ENCODE assay signal across 8 cellular contexts in genomic region chr9:35903049-35903448, GRCh38. TPM values are rescaled to one million over a fixed set of nuclear protein-coding genes. Genes with fewer than 3 reads are reported as not detected.
DNase-seq lines count a peak whose midpoint lies in the region; ATAC-seq and TF ChIP-seq lines count a peak whose summit lies in the region.

No MANE protein-coding gene starts in this region.

- CTCF ChIA-PET in PC-3 (lab: Charles Lee) = interaction anchor here (1.0 to 1.2 kb wide), 2 partner anchors 42 to 114 kb away, joined by 3 to 18 read pairs; no protein-coding TSS in a partner anchor

- POLR2A ChIA-PET in PC-3 (lab: Charles Lee; ENCODE audit: unreplicated experiment) = interaction anchor here (0.6 kb wide), 1 partner anchor 245 kb away, joined by 3 read pairs; no protein-coding TSS in a partner anchor

- TF ChIP-seq CTCF in PC-3 (conservative IDR thresholded peaks at IDR 0.05; ENCODE audit: low read depth, low read length) (peak; percentile 78), cardiac fibroblast (IDR thresholded peaks at IDR 0.05; ENCODE audit: low read depth, low read length) (peak; percentile 54)

- intact Hi-C loops in PC-3 (cut with micrococcal nuclease) = loop anchor here (1.0 to 5.0 kb wide), 3 partner anchors 42 to 119 kb away; no protein-coding TSS in a partner anchor

- no peak overlapping the region for H3K27ac ChIP-seq in PC-3 (ENCODE audit: low read length)

- peaks cover 1% of the 10 kb centered on the region for H3F3A ChIP-seq in PC-3 (ENCODE audit: low read length, unreplicated experiment)

- H4K20me1 ChIP-seq in PC-3 (ENCODE audit: low read length) = no peaks in the 10 kb centered on the region

- no peaks in the 10 kb centered on the region for H3K9me3 ChIP-seq in PC-3 (ENCODE audit: low read length)

- H3K79me2 ChIP-seq in PC-3 (ENCODE audit: low read length) = peaks cover 10% of the 10 kb centered on the region

- no peak overlapping the region for H3K4me3 ChIP-seq in Jurkat, Clone E6-1 (ENCODE audit: low read length)
- no peak overlapping the region for H3K4me3 ChIP-seq in PC-3 (ENCODE audit: low read length)
- no peak overlapping the region for H3K4me3 ChIP-seq in cardiac fibroblast (replicated peaks in 1 of 2; ENCODE audit: low read depth in 2 of 2, low read length in 2 of 2)

- H2AFZ ChIP-seq in PC-3 (ENCODE audit: low read length) = 0 out of 2 replicates have a peak overlapping the region, but pooled peaks have one; percentile 44

- ATAC-seq in PC-3 (no peak), GM21515 (IDR thresholded peaks at IDR 0.05; ENCODE audit: unreplicated experiment) (no peak), GM19351 (IDR thresholded peaks at IDR 0.05; ENCODE audit: unreplicated experiment) (no peak)

- no peaks in the 10 kb centered on the region for H3K9me2 ChIP-seq in PC-3 (replicated peaks; ENCODE audit: low read length)

- 0 out of 2 replicates have a peak overlapping the region, but pooled peaks have one; percentile 10 for H3K4me2 ChIP-seq in PC-3 (ENCODE audit: low read length)

- no TSS peak for BruUV-seq in PC-3 (replicated peaks; lab: Mats Ljungman, UMichigan)

- H3K4me1 ChIP-seq in PC-3 (ENCODE audit: insufficient read depth, low read length) = peaks cover 43% of the 10 kb centered on the region

- H3K36me3 ChIP-seq in PC-3 (ENCODE audit: low read depth, low read length) = no peaks in the 10 kb centered on the region

- H3K9ac ChIP-seq in PC-3 (ENCODE audit: low read length) = no peak overlapping the region

- peak; percentile 19 for DNase-seq in activated naive CD4-positive, alpha-beta T cell treated with Interleukin-2 at 50 U/mL for 16 hours
- no peak for DNase-seq in activated naive CD4-positive, alpha-beta T cell (lab: John Stamatoyannopoulos, UW)
- peak; percentile 65 for DNase-seq in Jurkat, Clone E6-1 (ENCODE audit: low read depth, low spot score)
- DNase-seq in PC-3 = peak; percentile 68
- peak; percentile 78 to 82 for DNase-seq in cardiac fibroblast (ENCODE audit: low read depth in 2 of 2)
- DNase-seq in lung microvascular endothelial cell (ENCODE audit: low read depth in 2 of 2) = peak; percentile 75 to 81

- H3K27me3 ChIP-seq in PC-3 (ENCODE audit: low read length) = no peaks in the 10 kb centered on the region

RNA-seq across cellular contexts. Expression of gene HRCT1, which starts 3.0 kb away (rescaled TPM):
- not detected for polyA plus RNA-seq in Jurkat, Clone E6-1 (2012; ENCODE audit: insufficient read depth, insufficient read length)
- total RNA-seq in PC-3 (2014; rRNA removed) (1.7 TPM in 2 replicates), lung microvascular endothelial cell (1.8 and 4.1 TPM in 2 replicates)

RNA-seq across cellular contexts. Expression of gene SPAAR, which starts 6.2 kb away (rescaled TPM):
- not detected for polyA plus RNA-seq in Jurkat, Clone E6-1 (2012; ENCODE audit: insufficient read depth, insufficient read length)
- total RNA-seq in PC-3 (2014; rRNA removed) (0.35 TPM in 1 of 2 replicates, not detected in the other), lung microvascular endothelial cell (1.8 and 3.5 TPM in 2 replicates)

RNA-seq across cellular contexts. Expression of gene OR13J1, which starts 32.8 kb away (rescaled TPM):
- not detected for polyA plus RNA-seq in Jurkat, Clone E6-1 (2012; ENCODE audit: insufficient read depth, insufficient read length)
- total RNA-seq in PC-3 (2014; rRNA removed) (not detected in 2 replicates), lung microvascular endothelial cell (not detected in 2 replicates)

RNA-seq across cellular contexts. Expression of gene OR2S2, which starts 54.9 kb away (rescaled TPM):
- not detected for polyA plus RNA-seq in Jurkat, Clone E6-1 (2012; ENCODE audit: insufficient read depth, insufficient read length)
- not detected in 2 replicates for total RNA-seq in PC-3 (2014; rRNA removed)
- not detected in 2 replicates for total RNA-seq in lung microvascular endothelial cell

Comparison
In these comparisons a context has a peak if more than half of its experiments do, and no peak if none do; other contexts are left out.
1. DNase-seq: peak in activated naive CD4-positive, alpha-beta T cell treated with Interleukin-2 at 50 U/mL for 16 hours (single experiment), Jurkat, Clone E6-1 (single experiment), PC-3 (single experiment), cardiac fibroblast (2 of 2) and lung microvascular endothelial cell (2 of 2); none in activated naive CD4-positive, alpha-beta T cell (0 of 4).